Comparison of ENCODE assay signal across 8 cellular contexts in the genomic region with DNA sequence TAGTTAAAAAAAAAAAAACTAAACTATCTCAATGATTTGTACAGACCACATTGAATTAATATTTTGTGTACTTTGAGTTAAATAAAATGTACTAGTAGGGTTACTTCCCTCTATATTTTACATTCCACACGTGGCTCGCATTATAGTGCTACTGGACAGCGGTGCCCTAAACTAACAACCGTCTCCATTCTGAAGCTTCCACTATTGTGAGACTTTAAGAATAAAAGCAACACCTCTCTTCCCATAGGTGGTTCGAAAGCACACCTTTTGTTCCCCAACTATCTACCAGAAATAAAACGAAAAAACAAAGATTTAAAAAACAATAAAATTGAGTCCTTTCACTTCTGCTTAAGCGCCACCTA. TPM values are rescaled to one million over a fixed set of nuclear protein-coding genes. Genes with fewer than 3 reads are reported as not detected.
DNase-seq lines count a peak whose midpoint lies in the region; ATAC-seq and TF ChIP-seq lines count a peak whose summit lies in the region.

No MANE protein-coding gene starts in this region.

- H3K4me1 ChIP-seq in hepatocyte (ENCODE audit: insufficient read depth), result peaks cover 14% of the 10 kb centered on the region

- no peaks in the 10 kb centered on the region for H3K9me3 ChIP-seq in hepatocyte (ENCODE audit: low read depth)

- peak overlapping the region; percentile 73 for H3K4me2 ChIP-seq in hepatocyte

- intact Hi-C loops in activated B cell treated with CpG ODN at 0.5 μM for 24 hours (cut with micrococcal nuclease), result loop anchor here (1.0 to 5.0 kb wide), 8 partner anchors 17 to 1997 kb away; partner anchors contain the start of genes ACCS, ALKBH3 and HSD17B12

- H3K4me3 Mint-ChIP-seq in activated B cell treated with CpG ODN at 0.5 μM for 24 hours, result peak overlapping the region; percentile 99
- H3K4me3 Mint-ChIP-seq in stimulated activated naive B cell treated with anti-CD40 and anti-IgM and Interleukin-4, amounts not matched to agents 10 μg/mL and 1 μg/mL and 100 μg/mL, for 72 hours, result peak overlapping the region; percentile 95 to 99

- H3K27me3 ChIP-seq in hepatocyte, result no peaks in the 10 kb centered on the region

- peak overlapping the region; percentile 55 for H3K27ac ChIP-seq in hepatocyte

- H3K27ac Mint-ChIP-seq in activated B cell treated with CpG ODN at 0.5 μM for 24 hours, result peak overlapping the region; percentile 99
- H3K27ac Mint-ChIP-seq in stimulated activated naive B cell treated with anti-CD40 and anti-IgM and Interleukin-4, amounts not matched to agents 10 μg/mL and 1 μg/mL and 100 μg/mL, for 72 hours, result peak overlapping the region; percentile 100

- ATAC-seq in activated B cell treated with CpG ODN at 0.5 μM for 24 hours (ENCODE audit: low read depth) (no peak), HG03135 (IDR thresholded peaks at IDR 0.05; ENCODE audit: unreplicated experiment) (no peak), GM18502 (IDR thresholded peaks at IDR 0.05; ENCODE audit: poor library complexity, unreplicated experiment) (no peak)
- ATAC-seq in stimulated activated naive B cell treated with anti-CD40 and anti-IgM and Interleukin-4, amounts not matched to agents 10 μg/mL and 1 μg/mL and 100 μg/mL, for 72 hours (replicated peaks), result peak; percentile 8 to 13

- no peaks in the 10 kb centered on the region for H3K9me3 Mint-ChIP-seq in activated B cell treated with CpG ODN at 0.5 μM for 24 hours
- no peaks in the 10 kb centered on the region for H3K9me3 Mint-ChIP-seq in stimulated activated naive B cell treated with anti-CD40 and anti-IgM and Interleukin-4, amounts not matched to agents 10 μg/mL and 1 μg/mL and 100 μg/mL, for 72 hours

- peaks cover 15% of the 10 kb centered on the region for H3K36me3 Mint-ChIP-seq in activated B cell treated with CpG ODN at 0.5 μM for 24 hours (ENCODE audit: low read depth)
- peaks cover 0 to 7% of the 10 kb centered on the region in 2 donors for H3K36me3 Mint-ChIP-seq in stimulated activated naive B cell treated with anti-CD40 and anti-IgM and Interleukin-4, amounts not matched to agents 10 μg/mL and 1 μg/mL and 100 μg/mL, for 72 hours

- DNase-seq in NOMO-1 treated with DMSO at 0.1 percent for 48 hours (lab: John Stamatoyannopoulos, UW; ENCODE audit: unreplicated experiment) (peak; percentile 26), NOMO-1 treated with dmso at 0.1 percent for 144 hours (lab: John Stamatoyannopoulos, UW; ENCODE audit: unreplicated experiment) (no peak), activated B cell treated with CpG ODN at 0.5 μM for 24 hours (no peak), hepatocyte (ENCODE audit: low spot score) (peak; percentile 12), SHP77 treated with DMSO at 0.1 percent for 48 hours (lab: John Stamatoyannopoulos, UW) (no peak)
- DNase-seq in stimulated activated naive B cell treated with anti-CD40 and anti-IgM and Interleukin-4, amounts not matched to agents 10 μg/mL and 1 μg/mL and 100 μg/mL, for 72 hours, result no peak

- peaks cover 34% of the 10 kb centered on the region for H3K4me1 Mint-ChIP-seq in activated B cell treated with CpG ODN at 0.5 μM for 24 hours
- peaks cover 12 to 28% of the 10 kb centered on the region in 2 donors for H3K4me1 Mint-ChIP-seq in stimulated activated naive B cell treated with anti-CD40 and anti-IgM and Interleukin-4, amounts not matched to agents 10 μg/mL and 1 μg/mL and 100 μg/mL, for 72 hours

- 12% methylated on average over 7 of the region's 7 CpGs for WGBS in hepatocyte (ENCODE audit: low lambda C conversion rate, missing lambda C conversion rate)

- TF ChIP-seq CTCF in activated B cell treated with CpG ODN at 0.5 μM for 24 hours (IDR thresholded peaks at IDR 0.05) (no peak), hepatocyte (IDR thresholded peaks at IDR 0.05; ENCODE audit: poor library complexity) (no peak)

- H3K36me3 ChIP-seq in hepatocyte (replicated peaks; ENCODE audit: insufficient read depth, low read depth), result no peaks in the 10 kb centered on the region

- H3K9me2 ChIP-seq in hepatocyte (replicated peaks; ENCODE audit: insufficient read depth), result no peaks in the 10 kb centered on the region

- CTCF ChIA-PET in activated B cell treated with CpG ODN at 0.5 μM for 24 hours (lab: Charles Lee), result interaction anchor here (2.0 kb wide), 1 partner anchor 46 kb away, joined by 19 read pairs; the partner anchor contains the start of gene API5

- POLR2A ChIA-PET in activated B cell treated with CpG ODN at 0.5 μM for 24 hours (lab: Charles Lee), result interaction anchor here (0.7 to 2.6 kb wide), 8 partner anchors 10 to 523 kb away, joined by 3 to 56 read pairs (median 6); partner anchors contain the start of genes ALKBH3, API5 and HSD17B12

- H3K79me2 ChIP-seq in hepatocyte, result peaks cover 43% of the 10 kb centered on the region

- peaks cover 32% of the 10 kb centered on the region for H4K20me1 ChIP-seq in hepatocyte (ENCODE audit: insufficient read depth, poor library complexity, severe bottlenecking)

- no peaks in the 10 kb centered on the region for H3K27me3 Mint-ChIP-seq in activated B cell treated with CpG ODN at 0.5 μM for 24 hours
- no peaks in the 10 kb centered on the region for H3K27me3 Mint-ChIP-seq in stimulated activated naive B cell treated with anti-CD40 and anti-IgM and Interleukin-4, amounts not matched to agents 10 μg/mL and 1 μg/mL and 100 μg/mL, for 72 hours

- peak overlapping the region; percentile 53 for H3K4me3 ChIP-seq in hepatocyte

- peak overlapping the region; percentile 70 for H2AFZ ChIP-seq in hepatocyte

RNA-seq across cellular contexts. Expression of gene TTC17, which starts 0.4 kb away (rescaled TPM):
- total RNA-seq in activated B cell treated with CpG ODN at 0.5 μM for 24 hours (102 and 127 TPM in 2 replicates), hepatocyte (90.9 and 101 TPM in 2 replicates)
- 39.4 and 44.5 TPM in 2 replicates for polyA plus RNA-seq in hepatocyte

RNA-seq across cellular contexts. Expression of gene API5, which starts 46.5 kb away (rescaled TPM):
- total RNA-seq in activated B cell treated with CpG ODN at 0.5 μM for 24 hours, result 122 and 123 TPM in 2 replicates
- total RNA-seq in hepatocyte, result 86.9 and 107 TPM in 2 replicates
- 40.0 and 44.8 TPM in 2 replicates for polyA plus RNA-seq in hepatocyte

Comparison
In these comparisons a context has a peak if more than half of its experiments do, and no peak if none do; other contexts are left out.
1. DNase-seq: peak in NOMO-1 treated with DMSO at 0.1 percent for 48 hours (single experiment) and hepatocyte (single experiment); none in NOMO-1 treated with dmso at 0.1 percent for 144 hours (single experiment), activated B cell treated with CpG ODN at 0.5 μM for 24 hours (single experiment), stimulated activated naive B cell treated with anti-CD40 and anti-IgM and Interleukin-4, amounts not matched to agents 10 μg/mL and 1 μg/mL and 100 μg/mL, for 72 hours (single experiment) and SHP77 treated with DMSO at 0.1 percent for 48 hours (single experiment).
2. ATAC-seq: peak in stimulated activated naive B cell treated with anti-CD40 and anti-IgM and Interleukin-4, amounts not matched to agents 10 μg/mL and 1 μg/mL and 100 μg/mL, for 72 hours (2 of 2); none in activated B cell treated with CpG ODN at 0.5 μM for 24 hours (single experiment), HG03135 (single experiment) and GM18502 (single experiment).